Comparison of ENCODE assay signal across 1 cellular context in genomic region chr1:9848022-9848421, GRCh38.
TF ChIP-seq lines count a peak whose summit lies in the region.

No MANE protein-coding gene starts in this region.

TF ChIP-seq in HepG2, 621 proteins besides CTCF, POLR2A, EP300 and RAD21:
- no peak for TF ChIP-seq SCMH1 (CRISPR knock-in tag; IDR thresholded peaks at IDR 0.05; ENCODE audit: borderline replicate concordance)
- TF ChIP-seq POGK (CRISPR knock-in tag; conservative IDR thresholded peaks at IDR 0.05), result no peak
- no peak for TF ChIP-seq AKAP8 (CRISPR knock-in tag; IDR thresholded peaks at IDR 0.05)
- no peak for TF ChIP-seq TAF15 (IDR thresholded peaks at IDR 0.05; ENCODE audit: low read depth, low read length, poor library complexity, severe bottlenecking)
- TF ChIP-seq ZNF180 (CRISPR knock-in tag; IDR thresholded peaks at IDR 0.05; ENCODE audit: borderline replicate concordance, low read depth), result no peak
- TF ChIP-seq PBX3 (CRISPR knock-in tag; IDR thresholded peaks at IDR 0.05; ENCODE audit: borderline replicate concordance), result no peak
- no peak for TF ChIP-seq TARDBP (CRISPR knock-in tag; IDR thresholded peaks at IDR 0.05)
- no peak for TF ChIP-seq ZSCAN22 (CRISPR knock-in tag; IDR thresholded peaks at IDR 0.05)
- no peak for TF ChIP-seq PREB (CRISPR knock-in tag; IDR thresholded peaks at IDR 0.05)
- TF ChIP-seq, protein P1, sequence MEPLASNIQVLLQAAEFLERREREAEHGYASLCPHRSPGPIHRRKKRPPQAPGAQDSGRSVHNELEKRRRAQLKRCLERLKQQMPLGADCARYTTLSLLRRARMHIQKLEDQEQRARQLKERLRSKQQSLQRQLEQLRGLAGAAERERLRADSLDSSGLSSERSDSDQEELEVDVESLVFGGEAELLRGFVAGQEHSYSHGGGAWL (CRISPR knock-in tag; IDR thresholded peaks at IDR 0.05), result no peak
- TF ChIP-seq SRSF9 (IDR thresholded peaks at IDR 0.05; ENCODE audit: borderline replicate concordance, insufficient read depth, low read depth, low read length, poor library complexity, severe bottlenecking), result no peak
- TF ChIP-seq DMAP1 (CRISPR knock-in tag; IDR thresholded peaks at IDR 0.05), result no peak
- no peak for TF ChIP-seq ZBTB7B (CRISPR knock-in tag; IDR thresholded peaks at IDR 0.05)
- no peak for TF ChIP-seq KLF16 (CRISPR knock-in tag; IDR thresholded peaks at IDR 0.05)
- no peak for TF ChIP-seq MED1 (CRISPR knock-in tag; IDR thresholded peaks at IDR 0.05)
- TF ChIP-seq ZKSCAN1 (IDR thresholded peaks at IDR 0.05; ENCODE audit: low read length), result no peak
- no peak for TF ChIP-seq IRF2 (CRISPR knock-in tag; IDR thresholded peaks at IDR 0.05)
- TF ChIP-seq, protein P2, sequence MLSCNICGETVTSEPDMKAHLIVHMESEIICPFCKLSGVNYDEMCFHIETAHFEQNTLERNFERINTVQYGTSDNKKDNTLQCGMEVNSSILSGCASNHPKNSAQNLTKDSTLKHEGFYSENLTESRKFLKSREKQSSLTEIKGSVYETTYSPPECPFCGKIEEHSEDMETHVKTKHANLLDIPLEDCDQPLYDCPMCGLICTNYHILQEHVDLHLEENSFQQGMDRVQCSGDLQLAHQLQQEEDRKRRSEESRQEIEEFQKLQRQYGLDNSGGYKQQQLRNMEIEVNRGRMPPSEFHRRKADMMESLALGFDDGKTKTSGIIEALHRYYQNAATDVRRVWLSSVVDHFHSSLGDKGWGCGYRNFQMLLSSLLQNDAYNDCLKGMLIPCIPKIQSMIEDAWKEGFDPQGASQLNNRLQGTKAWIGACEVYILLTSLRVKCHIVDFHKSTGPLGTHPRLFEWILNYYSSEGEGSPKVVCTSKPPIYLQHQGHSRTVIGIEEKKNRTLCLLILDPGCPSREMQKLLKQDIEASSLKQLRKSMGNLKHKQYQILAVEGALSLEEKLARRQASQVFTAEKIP (CRISPR knock-in tag; IDR thresholded peaks at IDR 0.05; ENCODE audit: borderline replicate concordance), result no peak
- TF ChIP-seq YY1 (IDR thresholded peaks at IDR 0.05; ENCODE audit: insufficient read depth, insufficient replicate concordance, low read depth, low read length), result no peak
TF ChIP-seq in HepG2: peak in this region for 0.
